In the genomic region with DNA sequence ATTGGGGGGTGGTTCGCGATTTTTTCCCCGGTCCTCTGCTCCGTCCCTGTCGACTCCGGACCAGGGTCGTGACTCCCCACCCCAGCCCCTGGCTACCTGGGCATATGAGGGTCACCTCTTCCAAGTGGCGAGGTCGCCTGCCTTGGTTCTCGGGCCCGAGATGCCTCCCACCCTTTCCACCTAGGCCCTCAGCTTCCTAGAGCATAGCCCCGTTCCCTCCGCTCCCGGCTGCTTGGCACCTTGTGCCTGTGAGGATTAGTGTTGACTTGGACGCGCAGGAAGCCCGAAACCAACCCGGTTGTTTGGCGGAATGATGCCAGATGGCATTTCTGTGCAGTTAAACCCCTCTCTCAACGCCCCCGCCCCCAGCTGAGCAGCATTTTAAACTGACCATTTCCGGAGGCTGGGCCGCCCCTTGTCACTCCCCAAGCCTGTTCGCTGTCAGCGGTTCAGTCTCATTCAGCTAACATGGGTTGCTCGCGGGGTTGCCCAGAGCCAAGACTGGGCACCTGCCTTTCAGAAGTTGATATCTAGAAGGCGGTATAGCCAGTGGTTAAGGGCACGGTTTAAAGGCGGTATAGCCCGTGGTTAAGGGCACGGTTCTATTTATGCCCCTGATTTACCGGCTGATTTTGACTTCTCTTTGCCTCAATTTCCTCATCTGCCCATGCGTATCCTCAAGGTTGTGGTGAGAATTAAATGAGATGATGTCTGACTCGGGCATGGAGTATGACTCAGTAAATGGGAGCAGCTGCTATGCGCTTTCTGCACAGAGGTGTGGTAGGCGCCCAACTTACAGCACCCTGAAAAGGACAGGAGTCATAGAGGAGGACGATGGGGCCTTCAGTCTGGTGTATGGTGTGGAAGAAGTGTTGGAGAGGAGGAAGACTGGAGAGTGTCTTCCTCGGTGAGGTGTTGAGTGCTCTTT, we compare ENCODE assay signal across 8 cellular contexts. TPM values are rescaled to one million over a fixed set of nuclear protein-coding genes. Genes with fewer than 3 reads are reported as not detected.
DNase-seq lines count a peak whose midpoint lies in the region; ATAC-seq and TF ChIP-seq lines count a peak whose summit lies in the region.

No MANE protein-coding gene starts in this region.

- ATAC-seq in HG03039 (IDR thresholded peaks at IDR 0.05; ENCODE audit: unreplicated experiment) (peak; percentile 7), left colon (peak; percentile 56)
- ATAC-seq in central memory CD8-positive, alpha-beta T cell (replicated peaks; ENCODE audit: extremely low read depth, poor library complexity, severe bottlenecking), result peak; percentile 7
- peak; percentile 39 to 41 for ATAC-seq in stimulated activated naive B cell treated with anti-CD40 and anti-IgM and Interleukin-4, amounts not matched to agents 10 μg/mL and 1 μg/mL and 100 μg/mL, for 72 hours (replicated peaks)

- intact Hi-C loops in left colon (cut with DNase I, micrococcal nuclease), result no loop called here

- DNase-seq in AG08395 (ENCODE audit: low spot score) (peak; percentile 33), GM13976 (ENCODE audit: low spot score) (peak; percentile 70), Peyer's patch (peak in 1 of 3 donors; percentile 58), left colon (peak; percentile 50 to 59), globus pallidus (ENCODE audit: low spot score) (no peak)
- DNase-seq in central memory CD8-positive, alpha-beta T cell (ENCODE audit: low spot score in 2 of 2), result no peak
- DNase-seq in stimulated activated naive B cell treated with anti-CD40 and anti-IgM and Interleukin-4, amounts not matched to agents 10 μg/mL and 1 μg/mL and 100 μg/mL, for 72 hours, result no peak

- peak overlapping the region; percentile 94 for H3K27ac Mint-ChIP-seq in central memory CD8-positive, alpha-beta T cell (ENCODE audit: low read depth)
- H3K27ac Mint-ChIP-seq in stimulated activated naive B cell treated with anti-CD40 and anti-IgM and Interleukin-4, amounts not matched to agents 10 μg/mL and 1 μg/mL and 100 μg/mL, for 72 hours, result peak overlapping the region; percentile 96

- no peak for TF ChIP-seq POLR2A in Peyer's patch (IDR thresholded peaks at IDR 0.05)

- H3K4me3 Mint-ChIP-seq in central memory CD8-positive, alpha-beta T cell, result peak overlapping the region; percentile 96
- H3K4me3 Mint-ChIP-seq in stimulated activated naive B cell treated with anti-CD40 and anti-IgM and Interleukin-4, amounts not matched to agents 10 μg/mL and 1 μg/mL and 100 μg/mL, for 72 hours, result peak overlapping the region; percentile 98

- H3K4me1 Mint-ChIP-seq in central memory CD8-positive, alpha-beta T cell, result peaks cover 35% of the 10 kb centered on the region
- peaks cover 14 to 27% of the 10 kb centered on the region in 2 donors for H3K4me1 Mint-ChIP-seq in stimulated activated naive B cell treated with anti-CD40 and anti-IgM and Interleukin-4, amounts not matched to agents 10 μg/mL and 1 μg/mL and 100 μg/mL, for 72 hours

- H3K9me3 Mint-ChIP-seq in central memory CD8-positive, alpha-beta T cell, result no peaks in the 10 kb centered on the region
- no peaks in the 10 kb centered on the region for H3K9me3 Mint-ChIP-seq in stimulated activated naive B cell treated with anti-CD40 and anti-IgM and Interleukin-4, amounts not matched to agents 10 μg/mL and 1 μg/mL and 100 μg/mL, for 72 hours

- H3K27ac ChIP-seq in Peyer's patch, result peak overlapping the region; percentile 53 to 78 (median 64)

- H3K9me3 ChIP-seq in Peyer's patch, result no peaks in the 10 kb centered on the region

- H3K36me3 Mint-ChIP-seq in central memory CD8-positive, alpha-beta T cell (ENCODE audit: insufficient read depth), result peaks cover 9% of the 10 kb centered on the region
- peaks cover 14 to 15% of the 10 kb centered on the region in 2 donors for H3K36me3 Mint-ChIP-seq in stimulated activated naive B cell treated with anti-CD40 and anti-IgM and Interleukin-4, amounts not matched to agents 10 μg/mL and 1 μg/mL and 100 μg/mL, for 72 hours

- peaks cover 0 to 18% (median 9%) of the 10 kb centered on the region in 4 donors for H3K4me1 ChIP-seq in Peyer's patch

- no peak for TF ChIP-seq CTCF in GM13976 (IDR thresholded peaks at IDR 0.05; ENCODE audit: borderline replicate concordance, control extremely low read depth, extremely low read depth, insufficient read depth, missing control alignments)
- no peak for TF ChIP-seq CTCF in Peyer's patch (IDR thresholded peaks at IDR 0.05)

- H3K27me3 ChIP-seq in Peyer's patch, result no peaks in the 10 kb centered on the region

- H3K27me3 Mint-ChIP-seq in central memory CD8-positive, alpha-beta T cell, result no peaks in the 10 kb centered on the region
- no peaks in the 10 kb centered on the region for H3K27me3 Mint-ChIP-seq in stimulated activated naive B cell treated with anti-CD40 and anti-IgM and Interleukin-4, amounts not matched to agents 10 μg/mL and 1 μg/mL and 100 μg/mL, for 72 hours

- in situ Hi-C loops in GM13976 (cut with MboI; ENCODE audit: low sequenced_read_pairs, unreplicated experiment), result no loop called here

- peaks cover 0 to 11% (median 0%) of the 10 kb centered on the region in 3 donors for H3K36me3 ChIP-seq in Peyer's patch

- H3K4me3 ChIP-seq in Peyer's patch, result peak overlapping the region; percentile 85 to 99 (median 86)

RNA-seq across cellular contexts. Expression of gene INCENP, which starts 0.6 kb away (rescaled TPM):
- total RNA-seq in Peyer's patch, result 100 to 1,000 TPM in 1 of 4 donors, 10 to 100 TPM in 3; 21.4 to 120 (median 31.4) TPM
- total RNA-seq in left colon, result 10 to 100 TPM; 23.1 to 29.3 TPM

Comparison
In these comparisons a context has a peak if more than half of its experiments do, and no peak if none do; other contexts are left out.
1. DNase-seq: peak in AG08395 (single experiment), GM13976 (single experiment) and left colon (2 of 2); none in central memory CD8-positive, alpha-beta T cell (0 of 2), stimulated activated naive B cell treated with anti-CD40 and anti-IgM and Interleukin-4, amounts not matched to agents 10 μg/mL and 1 μg/mL and 100 μg/mL, for 72 hours (single experiment) and globus pallidus (single experiment).
2. Peak in every context shown above with its lines, with median percentiles within 50 percentile points of each other: ATAC-seq.